ENCODE assay signal across 8 cellular contexts in genomic region chr19:8363803-8364771, GRCh38. TPM values are rescaled to one million over a fixed set of nuclear protein-coding genes. Genes with fewer than 3 reads are reported as not detected.
A peak's percentile ranks its signal among the peaks of the same experiment; 100 is the strongest.
DNase-seq lines count a peak whose midpoint lies in the region; ATAC-seq, FAIRE-seq and TF ChIP-seq lines count a peak whose summit lies in the region.

TSS of gene ANGPTL4 (plus strand) at chr19:8364155. CDS start at chr19:8364322, 167 bp downstream.

- no peak for TF ChIP-seq EP300 in upper lobe of left lung (IDR thresholded peaks at IDR 0.05)

- H3K4me1 ChIP-seq in cardiac muscle cell (ENCODE audit: low read depth) (peaks cover 11% of the 10 kb centered on the region), pancreas (peaks cover 29 to 43% (median 42%) of the 10 kb centered on the region in 3 donors), upper lobe of left lung (peaks cover 53 to 77% (median 67%) of the 10 kb centered on the region in 4 donors)

- TF ChIP-seq CTCF in cardiac muscle cell (IDR thresholded peaks at IDR 0.05; ENCODE audit: low read depth, low read length) (peak; percentile 29), pancreas (IDR thresholded peaks at IDR 0.05) (peak in 1 of 4 donors; percentile 12), upper lobe of left lung (IDR thresholded peaks at IDR 0.05) (peak in 3 of 6 experiments; percentile 19 to 37 (median 26))

- ATAC-seq in pancreas, result peak; percentile 25 to 49 (median 38)
- ATAC-seq in upper lobe of left lung (ENCODE audit: low FRiP score in 2 of 2), result peak; percentile 38 to 76
- no peak for ATAC-seq in GM18867 (IDR thresholded peaks at IDR 0.05; ENCODE audit: unreplicated experiment)
- no peak for ATAC-seq in GM18519 (IDR thresholded peaks at IDR 0.05; ENCODE audit: low FRiP score, unreplicated experiment)

- DNase-seq in D341Med (ENCODE audit: low spot score), result peak; percentile 70
- DNase-seq in activated naive CD8-positive, alpha-beta T cell treated with anti-CD3 and anti-CD28 coated beads, Interleukin-2, amount 50 U/mL, for 16 hours (ENCODE audit: low read depth, low spot score), result peak; percentile 9
- peak; percentile 66 to 92 for DNase-seq in cardiac muscle cell (ENCODE audit: low read depth in 1 of 2, low spot score in 1 of 2)
- DNase-seq in pancreas, result peak in 5 of 6 donors; percentile 74 to 89 (median 79)
- peak; percentile 31 to 87 for DNase-seq in upper lobe of left lung

- H3K9me3 ChIP-seq in cardiac muscle cell (ENCODE audit: low read depth), result no peaks in the 10 kb centered on the region
- H3K9me3 ChIP-seq in pancreas, result no peaks in the 10 kb centered on the region
- no peaks in the 10 kb centered on the region for H3K9me3 ChIP-seq in upper lobe of left lung

- H3K27ac ChIP-seq in cardiac muscle cell (no peak within 1 kb of the TSS), pancreas (peak within 1 kb of the TSS; percentile 11 to 73 (median 40)), upper lobe of left lung (peak within 1 kb of the TSS; percentile 70 to 91 (median 83))

- 6% methylated on average over 78 to 81 of the region's 81 CpGs for WGBS in pancreas, 2 donors
- 1 to 3% methylated on average over 17 to 62 of the region's 81 CpGs for WGBS in upper lobe of left lung, 2 donors

- TF ChIP-seq POLR2A in upper lobe of left lung (IDR thresholded peaks at IDR 0.05), result peak; percentile 27 to 66 (median 48)

- intact Hi-C loops in pancreas (cut with DNase I), result no loop called here

- H3K36me3 ChIP-seq in cardiac muscle cell (no peaks in the 10 kb centered on the region), pancreas (peaks cover 0 to 12% (median 0%) of the 10 kb centered on the region in 3 donors), upper lobe of left lung (no peaks in the 10 kb centered on the region)

- H3K27me3 ChIP-seq in cardiac muscle cell (peaks cover 3% of the 10 kb centered on the region), pancreas (no peaks in the 10 kb centered on the region), upper lobe of left lung (peaks cover 0 to 3% (median 1%) of the 10 kb centered on the region in 4 donors)

- H3K4me3 ChIP-seq in cardiac muscle cell, result peak within 1 kb of the TSS; percentile 41
- H3K4me3 ChIP-seq in pancreas, result peak within 1 kb of the TSS; percentile 18 to 93 (median 46)
- H3K4me3 ChIP-seq in upper lobe of left lung, result peak within 1 kb of the TSS; percentile 39 to 63 (median 51)

- FAIRE-seq in pancreas (lab: Jason Lieb, UNC), result no peak

TF ChIP-seq in PFSK-1, 5 proteins besides CTCF, POLR2A, EP300 and RAD21:
- TF ChIP-seq REST (IDR thresholded peaks at IDR 0.05; ENCODE audit: insufficient read depth in 1 of 2, low read depth in 2 of 2, low read length in 2 of 2) (no peak), FOXP2 (optimal IDR thresholded peaks at IDR 0.05; ENCODE audit: borderline replicate concordance, extremely low read depth, extremely low read length, insufficient read depth) (peak; percentile 32)

RNA-seq across cellular contexts. Expression of gene ANGPTL4, which starts in this region (rescaled TPM):
- polyA plus RNA-seq in PFSK-1 (2012; ENCODE audit: insufficient read length, low read depth), result 0.92 TPM
- total RNA-seq in cardiac muscle cell (2.5 and 3.2 TPM in 2 replicates), pancreas (10 to 100 TPM in 4 of 6 donors, 1 to 10 TPM in 2; 2.8 to 82.8 (median 22.5) TPM), upper lobe of left lung (10 to 100 TPM in 4 of 6 donors, 1 to 10 TPM in 1, not detected in 1; 1.8 to 27.7 (median 13.4) TPM)
- polyA plus RNA-seq in cardiac muscle cell (3.0 and 6.0 TPM in 2 replicates), pancreas (100 to 1,000 TPM in 1 of 2 donors, 10 to 100 TPM in 1; 95.0 to 169 TPM)

Comparison
In these comparisons a context has a peak if more than half of its experiments do, and no peak if none do; other contexts are left out.
1. RNA of gene ANGPTL4 (polyA plus RNA-seq): 95.0 to 169 TPM in pancreas; 3.0 to 6.0 TPM in cardiac muscle cell; every median in the first group is over 10 times any median in the second.
2. DNase-seq: peak in every context shown above with its lines; median percentile 79 in cardiac muscle cell; 79 in pancreas; 70 in D341Med; 59 in upper lobe of left lung; 9 in activated naive CD8-positive, alpha-beta T cell treated with anti-CD3 and anti-CD28 coated beads, Interleukin-2, amount 50 U/mL, for 16 hours.
3. ATAC-seq: peak in pancreas (4 of 4) and upper lobe of left lung (2 of 2); none in GM18867 (single experiment) and GM18519 (single experiment).
4. Peak in every context shown above with its lines, with median percentiles within 50 percentile points of each other: H3K4me3 ChIP-seq.